In genomic region chr18:25230658-25231326, GRCh38 we compare ENCODE assay signal across 8 cellular contexts.
DNase-seq lines count a peak whose midpoint lies in the region; ATAC-seq, FAIRE-seq and TF ChIP-seq lines count a peak whose summit lies in the region.

No MANE protein-coding gene starts in this region.

- H3K4me3 ChIP-seq in breast epithelium (peak overlapping the region in 2 of 3 donors; percentile 32 to 40), tibial artery (peak overlapping the region; percentile 18 to 24)

- peak; percentile 65 to 87 for DNase-seq in breast epithelium (ENCODE audit: low spot score in 2 of 2)
- no peak for DNase-seq in left lobe of liver (ENCODE audit: low spot score)
- DNase-seq in tibial artery: peak; percentile 85 to 90
- no peak for DNase-seq in iPS-NIHi11 (ENCODE audit: low spot score)
- DNase-seq in GM13976 (ENCODE audit: low spot score): no peak
- DNase-seq in SW 1271 (lab: John Stamatoyannopoulos, UW): no peak
- DNase-seq in RCC 7860 (ENCODE audit: low spot score): no peak

- H3K9me3 ChIP-seq in breast epithelium: no peaks in the 10 kb centered on the region
- no peaks in the 10 kb centered on the region for H3K9me3 ChIP-seq in tibial artery

- intact Hi-C loops in breast epithelium (cut with DNase I; ENCODE audit: low total_unique reads): no loop called here
- intact Hi-C loops in tibial artery (cut with DNase I; ENCODE audit: low total_unique reads): loop anchor here (5.0 kb wide), 1 partner anchor 122 kb away; the partner anchor contains the start of gene ZNF521

- peak; percentile 71 for ATAC-seq in HG02938 (IDR thresholded peaks at IDR 0.05; ENCODE audit: unreplicated experiment)
- peak; percentile 64 for ATAC-seq in left lobe of liver

- TF ChIP-seq CTCF in breast epithelium (IDR thresholded peaks at IDR 0.05) (no peak), tibial artery (IDR thresholded peaks at IDR 0.05) (no peak), GM13976 (IDR thresholded peaks at IDR 0.05; ENCODE audit: borderline replicate concordance, control extremely low read depth, extremely low read depth, insufficient read depth, missing control alignments) (no peak)

- in situ Hi-C loops in GM13976 (cut with MboI; ENCODE audit: low sequenced_read_pairs, unreplicated experiment): no loop called here

- H3K27me3 ChIP-seq in breast epithelium (no peaks in the 10 kb centered on the region), tibial artery (no peaks in the 10 kb centered on the region)

- H3K4me1 ChIP-seq in breast epithelium (peaks cover 4 to 20% of the 10 kb centered on the region in 2 donors), tibial artery (peaks cover 0 to 25% (median 15%) of the 10 kb centered on the region in 4 donors)

- H3K27ac ChIP-seq in breast epithelium (peak overlapping the region; percentile 86 to 91), tibial artery (peak overlapping the region; percentile 48 to 59)

- H3K36me3 ChIP-seq in breast epithelium: no peaks in the 10 kb centered on the region
- H3K36me3 ChIP-seq in tibial artery: peaks cover 0 to 4% (median 0%) of the 10 kb centered on the region in 3 donors

- no peak for FAIRE-seq in RCC 7860 (lab: Jason Lieb, UNC)

- no peak for TF ChIP-seq POLR2A in breast epithelium (IDR thresholded peaks at IDR 0.05)

Comparison
In these comparisons a context has a peak if more than half of its experiments do, and no peak if none do; other contexts are left out.
1. DNase-seq: peak in breast epithelium (2 of 2) and tibial artery (2 of 2); none in left lobe of liver (single experiment), iPS-NIHi11 (single experiment), GM13976 (single experiment), SW 1271 (0 of 2) and RCC 7860 (single experiment).